Comparison of ENCODE assay signal across 16 cellular contexts in genomic region chr6:91020741-91021140, GRCh38.
DNase-seq lines count a peak whose midpoint lies in the region; ATAC-seq, FAIRE-seq and TF ChIP-seq lines count a peak whose summit lies in the region.
"Had no signal": no experiment of that assay in that cellular context is flagged by ENCODE, and none has a peak within 500 bp of the region (broad histone marks: within the 10 kb centered on the region; RNA-seq: fewer than 3 reads in every experiment).

No MANE protein-coding gene starts in this region.

- no peaks in the 10 kb centered on the region for H3K36me3 Mint-ChIP-seq in activated naive CD8-positive, alpha-beta T cell treated with anti-CD3 and anti-CD28 coated beads for 36 hours

- intact Hi-C loops in pancreas (cut with DNase I) (no loop called here), Right ventricle myocardium inferior (cut with DNase I) (no loop called here)

- TF ChIP-seq CTCF in GM13976 (IDR thresholded peaks at IDR 0.05; ENCODE audit: borderline replicate concordance, control extremely low read depth, extremely low read depth, insufficient read depth, missing control alignments) (no peak), pancreas (IDR thresholded peaks at IDR 0.05) (no peak), foreskin keratinocyte (conservative IDR thresholded peaks at IDR 0.05) (no peak)

- WGBS in pancreas, 2 donors: 24 to 45% methylated on average over 1 of the region's 1 CpG

- no peaks in the 10 kb centered on the region for H3K9me3 ChIP-seq in pancreas
- H3K9me3 ChIP-seq: esophagus squamous epithelium, upper lobe of left lung had no signal

- no peaks in the 10 kb centered on the region for H3K27me3 Mint-ChIP-seq in activated naive CD8-positive, alpha-beta T cell treated with anti-CD3 and anti-CD28 coated beads for 36 hours

- H3K4me1 Mint-ChIP-seq in activated naive CD8-positive, alpha-beta T cell treated with anti-CD3 and anti-CD28 coated beads for 36 hours: no peaks in the 10 kb centered on the region

- no peak overlapping the region for H3K4me3 ChIP-seq in pancreas
- H3K4me3 ChIP-seq: esophagus squamous epithelium, upper lobe of left lung had no signal

- DNase-seq in GM13976 (ENCODE audit: low spot score): peak; percentile 27
- DNase-seq in pancreas: no peak
- no peak for DNase-seq in Right ventricle myocardium inferior (ENCODE audit: missing footprints)
- DNase-seq in foreskin keratinocyte: no peak
- no peak for DNase-seq in activated naive CD8-positive, alpha-beta T cell treated with anti-CD3 and anti-CD28 coated beads for 36 hours
- DNase-seq: anterior cingulate cortex, esophagus squamous epithelium, Karpas-422, NCI-H2029, posterior cingulate gyrus, Right ventricle myocardium superior, T1000, upper lobe of left lung had no signal

- FAIRE-seq in pancreas (lab: Jason Lieb, UNC): no peak

- in situ Hi-C loops in GM13976 (cut with MboI; ENCODE audit: low sequenced_read_pairs, unreplicated experiment): no loop called here

- no peak overlapping the region for H3K27ac Mint-ChIP-seq in activated naive CD8-positive, alpha-beta T cell treated with anti-CD3 and anti-CD28 coated beads for 36 hours

- H3K27me3 ChIP-seq in pancreas: no peaks in the 10 kb centered on the region
- H3K27me3 ChIP-seq in foreskin keratinocyte: no peaks in the 10 kb centered on the region
- H3K27me3 ChIP-seq: esophagus squamous epithelium, upper lobe of left lung had no signal

- H3K4me1 ChIP-seq in pancreas (no peaks in the 10 kb centered on the region), foreskin keratinocyte (no peaks in the 10 kb centered on the region)
- H3K4me1 ChIP-seq: esophagus squamous epithelium, upper lobe of left lung had no signal

- ATAC-seq in GM19351 (IDR thresholded peaks at IDR 0.05; ENCODE audit: unreplicated experiment) (peak; percentile 83), HG02642 (IDR thresholded peaks at IDR 0.05; ENCODE audit: poor library complexity, unreplicated experiment) (peak; percentile 82), HG03432 (IDR thresholded peaks at IDR 0.05; ENCODE audit: unreplicated experiment) (peak; percentile 91), pancreas (no peak), Right ventricle myocardium inferior (no peak), foreskin keratinocyte (no peak)

- H3K4me3 Mint-ChIP-seq in activated naive CD8-positive, alpha-beta T cell treated with anti-CD3 and anti-CD28 coated beads for 36 hours: no peak overlapping the region

- H3K27ac ChIP-seq in pancreas (no peak overlapping the region), foreskin keratinocyte (no peak overlapping the region)
- H3K27ac ChIP-seq: esophagus squamous epithelium, upper lobe of left lung had no signal

- no peaks in the 10 kb centered on the region for H3K36me3 ChIP-seq in pancreas
- H3K36me3 ChIP-seq: esophagus squamous epithelium, upper lobe of left lung had no signal

- H3K9me3 Mint-ChIP-seq in activated naive CD8-positive, alpha-beta T cell treated with anti-CD3 and anti-CD28 coated beads for 36 hours: no peaks in the 10 kb centered on the region

Comparison
In these comparisons a context has a peak if more than half of its experiments do, and no peak if none do; other contexts are left out.
1. ATAC-seq: peak in GM19351 (single experiment), HG02642 (single experiment) and HG03432 (single experiment); none in pancreas (0 of 4), Right ventricle myocardium inferior (single experiment) and foreskin keratinocyte (single experiment).